In the genomic region with DNA sequence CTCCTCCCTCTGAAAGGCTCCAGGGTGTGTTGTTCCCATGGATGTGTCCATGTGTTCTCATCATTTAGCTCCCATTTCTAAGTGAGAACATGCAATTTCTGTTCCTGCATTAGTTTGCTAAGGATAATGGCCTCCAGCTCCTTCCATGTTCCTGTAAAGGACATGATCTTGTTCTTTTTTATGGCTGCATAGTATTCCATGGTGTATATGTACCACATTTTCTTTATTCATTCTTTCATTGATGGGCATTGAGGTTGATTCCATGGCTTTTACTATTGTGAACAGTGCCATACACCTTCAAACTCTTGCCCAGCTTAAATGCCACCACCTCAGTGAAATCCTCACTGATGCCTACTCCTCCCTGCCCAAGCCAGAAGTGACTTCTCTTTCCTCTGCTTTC, we compare ENCODE assay signal across 19 cellular contexts. TPM values are rescaled to one million over a fixed set of nuclear protein-coding genes. Genes with fewer than 3 reads are reported as not detected.
"Had no signal": no experiment of that assay in that cellular context is flagged by ENCODE, and none has a peak within 500 bp of the region (broad histone marks: within the 10 kb centered on the region; RNA-seq: fewer than 3 reads in every experiment).

No MANE protein-coding gene starts in this region.

- H3K27me3 Mint-ChIP-seq: effector memory CD8-positive, alpha-beta T cell; memory B cell; progenitor cell of endocrine pancreas had no signal

- DNase-seq: cortex of kidney; effector memory CD8-positive, alpha-beta T cell; head of caudate nucleus; kidney; natural killer cell; right lobe of liver; small intestine; stimulated activated CD4-positive, alpha-beta T cell treated with anti-CD3 and anti-CD28 coated beads, Interleukin-15, amount 100 ng/mL, for 24 hours; stimulated activated CD4-positive, alpha-beta T cell treated with anti-CD3 and anti-CD28 coated beads, Interleukin-2, amount 100 ng/mL, for 48 hours; stimulated activated naive CD4-positive, alpha-beta T cell; upper lobe of left lung had no signal

- H3K4me3 ChIP-seq: lung, right lobe of liver, thoracic aorta, tibial nerve, upper lobe of left lung had no signal

- H3K4me3 Mint-ChIP-seq: effector memory CD8-positive, alpha-beta T cell; memory B cell; natural killer cell had no signal

- H3K27ac ChIP-seq: parathyroid adenoma, right lobe of liver, thoracic aorta, tibial nerve, upper lobe of left lung had no signal

- H3K9me3 ChIP-seq: right lobe of liver, thoracic aorta, tibial nerve, upper lobe of left lung had no signal

- H3K36me3 Mint-ChIP-seq: natural killer cell had no signal

- H3K36me3 ChIP-seq: right lobe of liver had no signal

- H2AFZ ChIP-seq: parathyroid adenoma had no signal

- H3K27ac Mint-ChIP-seq: memory B cell, natural killer cell, progenitor cell of endocrine pancreas had no signal

- ATAC-seq: effector memory CD8-positive, alpha-beta T cell; left lobe of liver; natural killer cell; right lobe of liver had no signal

- H3K27me3 ChIP-seq: right lobe of liver, tibial nerve, upper lobe of left lung had no signal

- H3K9ac ChIP-seq: parathyroid adenoma had no signal

- H3K9me3 Mint-ChIP-seq: effector memory CD8-positive, alpha-beta T cell; memory B cell; natural killer cell had no signal

RNA-seq across cellular contexts. Expression of a gene that starts 47.9 kb away (rescaled TPM):
- polyA plus RNA-seq: neural cell had no signal
